ENCODE assay signal across 2 cellular contexts in genomic region chr17:44941712-44942331, GRCh38.
A peak's percentile ranks its signal among the peaks of the same experiment; 100 is the strongest.
TF ChIP-seq lines count a peak whose summit lies in the region.

No MANE protein-coding gene starts in this region.

TF ChIP-seq in A549, 52 proteins besides CTCF, POLR2A, EP300 and RAD21:
- 0 out of 2 replicates have a peak, but pooled peaks have one; percentile 61 for TF ChIP-seq HOXB5 (CRISPR knock-in tag; IDR thresholded peaks at IDR 0.05)
- no peak for TF ChIP-seq HMGXB4 (CRISPR knock-in tag; IDR thresholded peaks at IDR 0.05; ENCODE audit: borderline replicate concordance)
- TF ChIP-seq, protein P1, sequence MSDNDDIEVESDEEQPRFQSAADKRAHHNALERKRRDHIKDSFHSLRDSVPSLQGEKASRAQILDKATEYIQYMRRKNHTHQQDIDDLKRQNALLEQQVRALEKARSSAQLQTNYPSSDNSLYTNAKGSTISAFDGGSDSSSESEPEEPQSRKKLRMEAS (IDR thresholded peaks at IDR 0.05): 0 out of 2 replicates have a peak, but pooled peaks have one; percentile 30
- no peak for TF ChIP-seq HDAC2 (IDR thresholded peaks at IDR 0.05)
- 0 out of 2 replicates have a peak, but pooled peaks have one; percentile 4 for TF ChIP-seq RCOR1 (IDR thresholded peaks at IDR 0.05; ENCODE audit: low read depth, low read length)

TF ChIP-seq in WTC11, 78 proteins besides CTCF, POLR2A, EP300 and RAD21:
- no peak for TF ChIP-seq FOXP1 (CRISPR knock-in tag; IDR thresholded peaks at IDR 0.05; ENCODE audit: borderline replicate concordance)
- no peak for TF ChIP-seq RELA (CRISPR knock-in tag; IDR thresholded peaks at IDR 0.05; ENCODE audit: borderline replicate concordance)
- no peak for TF ChIP-seq MLX (CRISPR knock-in tag; IDR thresholded peaks at IDR 0.05)
- TF ChIP-seq, protein P2, sequence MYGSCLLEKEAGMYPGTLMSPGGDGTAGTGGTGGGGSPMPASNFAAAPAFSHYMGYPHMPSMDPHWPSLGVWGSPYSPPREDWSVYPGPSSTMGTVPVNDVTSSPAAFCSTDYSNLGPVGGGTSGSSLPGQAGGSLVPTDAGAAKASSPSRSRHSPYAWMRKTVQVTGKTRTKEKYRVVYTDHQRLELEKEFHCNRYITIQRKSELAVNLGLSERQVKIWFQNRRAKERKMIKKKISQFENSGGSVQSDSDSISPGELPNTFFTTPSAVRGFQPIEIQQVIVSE (CRISPR knock-in tag; IDR thresholded peaks at IDR 0.05; ENCODE audit: borderline replicate concordance): no peak
- no peak for TF ChIP-seq ZSCAN18 (CRISPR knock-in tag; IDR thresholded peaks at IDR 0.05)
- no peak for TF ChIP-seq ZMAT4 (CRISPR knock-in tag; IDR thresholded peaks at IDR 0.05)
- TF ChIP-seq, protein P3, sequence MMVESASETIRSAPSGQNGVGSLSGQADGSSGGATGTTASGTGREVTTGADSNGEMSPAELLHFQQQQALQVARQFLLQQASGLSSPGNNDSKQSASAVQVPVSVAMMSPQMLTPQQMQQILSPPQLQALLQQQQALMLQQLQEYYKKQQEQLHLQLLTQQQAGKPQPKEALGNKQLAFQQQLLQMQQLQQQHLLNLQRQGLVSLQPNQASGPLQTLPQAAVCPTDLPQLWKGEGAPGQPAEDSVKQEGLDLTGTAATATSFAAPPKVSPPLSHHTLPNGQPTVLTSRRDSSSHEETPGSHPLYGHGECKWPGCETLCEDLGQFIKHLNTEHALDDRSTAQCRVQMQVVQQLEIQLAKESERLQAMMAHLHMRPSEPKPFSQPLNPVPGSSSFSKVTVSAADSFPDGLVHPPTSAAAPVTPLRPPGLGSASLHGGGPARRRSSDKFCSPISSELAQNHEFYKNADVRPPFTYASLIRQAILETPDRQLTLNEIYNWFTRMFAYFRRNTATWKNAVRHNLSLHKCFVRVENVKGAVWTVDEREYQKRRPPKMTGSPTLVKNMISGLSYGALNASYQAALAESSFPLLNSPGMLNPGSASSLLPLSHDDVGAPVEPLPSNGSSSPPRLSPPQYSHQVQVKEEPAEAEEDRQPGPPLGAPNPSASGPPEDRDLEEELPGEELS (CRISPR knock-in tag; IDR thresholded peaks at IDR 0.05): no peak
- no peak for TF ChIP-seq ZNF423 (CRISPR knock-in tag; IDR thresholded peaks at IDR 0.05)
- no peak for TF ChIP-seq IRF2 (CRISPR knock-in tag; IDR thresholded peaks at IDR 0.05; ENCODE audit: borderline replicate concordance, low read depth)
- no peak for TF ChIP-seq SOX15 (CRISPR knock-in tag; IDR thresholded peaks at IDR 0.05)
- TF ChIP-seq AFF4 (CRISPR knock-in tag; IDR thresholded peaks at IDR 0.05; ENCODE audit: borderline replicate concordance): no peak
- TF ChIP-seq ZNF121 (CRISPR knock-in tag; IDR thresholded peaks at IDR 0.05): no peak
- TF ChIP-seq ERG (CRISPR knock-in tag; IDR thresholded peaks at IDR 0.05): no peak
- TF ChIP-seq SMAD3 (CRISPR knock-in tag; IDR thresholded peaks at IDR 0.05; ENCODE audit: borderline replicate concordance): no peak
- TF ChIP-seq ZNF512 (CRISPR knock-in tag; IDR thresholded peaks at IDR 0.05; ENCODE audit: borderline replicate concordance): no peak
- no peak for TF ChIP-seq PRRX2 (CRISPR knock-in tag; IDR thresholded peaks at IDR 0.05)
- TF ChIP-seq GRHL2 (CRISPR knock-in tag; IDR thresholded peaks at IDR 0.05; ENCODE audit: insufficient replicate concordance, severe bottlenecking): no peak
- no peak for TF ChIP-seq TCF7 (CRISPR knock-in tag; IDR thresholded peaks at IDR 0.05; ENCODE audit: low read depth)
TF ChIP-seq in WTC11: peak in this region for 0.
